ENCODE assay signal across 1 cellular context in the genomic region with DNA sequence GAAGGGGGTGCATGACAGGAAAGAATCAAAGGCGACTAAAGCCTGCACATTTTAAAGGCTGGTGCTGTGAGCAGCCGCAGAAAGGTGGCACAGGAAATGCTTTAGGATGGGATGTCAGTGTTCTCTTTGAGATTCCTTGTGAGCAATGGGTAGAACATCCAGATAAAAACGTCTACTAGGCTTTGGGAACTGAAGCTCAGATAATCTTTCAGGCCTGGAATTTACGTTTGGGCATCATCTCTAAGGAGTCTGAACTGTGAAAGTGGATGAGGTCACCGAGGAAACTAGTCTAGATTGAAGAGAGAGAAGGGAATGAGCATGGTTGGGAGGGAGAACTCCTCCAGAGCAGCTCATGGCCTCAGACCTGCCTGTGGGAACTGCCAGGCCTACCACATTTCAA.
TF ChIP-seq lines count a peak whose summit lies in the region.

No MANE protein-coding gene starts in this region.

TF ChIP-seq in GM23338, 12 proteins besides CTCF, POLR2A, EP300 and RAD21 (continued from another document):
- no peak for TF ChIP-seq ZNF462 (CRISPR knock-in tag; IDR thresholded peaks at IDR 0.05)
- TF ChIP-seq JUNB (IDR thresholded peaks at IDR 0.05; ENCODE audit: unreplicated experiment): no peak
